In genomic region chr17:20401306-20402022, GRCh38 we compare ENCODE assay signal across 8 cellular contexts.
DNase-seq lines count a peak whose midpoint lies in the region; ATAC-seq and TF ChIP-seq lines count a peak whose summit lies in the region.
"Not testable (repeated sequence)": the region's sequence is repeated elsewhere in the genome, so short reads cannot be mapped to it uniquely, and the experiment has no call there.

No MANE protein-coding gene starts in this region.

- not testable (repeated sequence) for H3K4me3 ChIP-seq in AG10803 (ENCODE audit: low read length); mammary epithelial cell (replicated peaks in 1 of 3; ENCODE audit: insufficient read depth in 1 of 3, low read depth in 2 of 3, low read length in 3 of 3); mucosa of descending colon; gastrocnemius medialis

- not testable (repeated sequence) for H3K9me3 ChIP-seq in mammary epithelial cell (replicated peaks; ENCODE audit: insufficient read depth, low read length); mucosa of descending colon; gastrocnemius medialis

- not testable (repeated sequence) for H3K27ac ChIP-seq in mammary epithelial cell (ENCODE audit: insufficient read depth, low read depth, low read length); gastrocnemius medialis

- CTCF ChIA-PET in mammary epithelial cell (lab: Charles Lee; ENCODE audit: low non-redundant PET), result interaction anchor here (0.6 kb wide), 2 partner anchors 176 to 244 kb away, joined by 3 to 4 read pairs; no protein-coding TSS in a partner anchor

- intact Hi-C loops in mammary epithelial cell (cut with micrococcal nuclease); Right ventricle myocardium superior (cut with DNase I); mucosa of descending colon (cut with DNase I, micrococcal nuclease); gastrocnemius medialis (cut with DNase I; ENCODE audit: low total_unique reads): not testable (repeated sequence)

- not testable (repeated sequence) for H3K27me3 ChIP-seq in mammary epithelial cell (ENCODE audit: insufficient read depth, low read length); gastrocnemius medialis

- 0% methylated on average over 1 of the region's 5 CpGs for WGBS in mammary epithelial cell (ENCODE audit: low coverage, missing lambda C conversion rate)

- not testable (repeated sequence) for H4K20me1 ChIP-seq in mammary epithelial cell (ENCODE audit: insufficient read depth, low read length)

- not testable (repeated sequence) for H3K79me2 ChIP-seq in mammary epithelial cell (ENCODE audit: insufficient read depth, low read length)

- not testable (repeated sequence) for H3K36me3 ChIP-seq in mammary epithelial cell (ENCODE audit: insufficient read depth, low read length); mucosa of descending colon (ENCODE audit: low read depth); gastrocnemius medialis

- H3K4me1 ChIP-seq in mammary epithelial cell (ENCODE audit: insufficient read depth, low read length); mucosa of descending colon (ENCODE audit: low read depth); gastrocnemius medialis: not testable (repeated sequence)

- dilution Hi-C loops in mammary epithelial cell (cut with HindIII; ENCODE audit: low sequenced_read_pairs), result not testable (repeated sequence)

- in situ Hi-C loops in mammary epithelial cell (cut with MboI; ENCODE audit: low sequenced_read_pairs in 2 of 2); gastrocnemius medialis (cut with MboI; ENCODE audit: low sequenced_read_pairs in 4 of 4): not testable (repeated sequence)

- H3K9ac ChIP-seq in mammary epithelial cell (ENCODE audit: insufficient read depth, low read length), result not testable (repeated sequence)

- peak; percentile 1 for DNase-seq in AG10803 (ENCODE audit: low read depth)
- peak; percentile 2 for DNase-seq in M059J (ENCODE audit: low read depth)
- peak; percentile 44 for DNase-seq in mammary epithelial cell
- not testable (repeated sequence) for DNase-seq in Right ventricle myocardium superior; left lobe of liver (ENCODE audit: low spot score); mucosa of descending colon; gastrocnemius medialis

- H3K4me2 ChIP-seq in mammary epithelial cell (ENCODE audit: insufficient read depth, low read depth, low read length), result not testable (repeated sequence)

- TF ChIP-seq CTCF in AG10803 (conservative IDR thresholded peaks at IDR 0.05; ENCODE audit: low read length); mammary epithelial cell (conservative IDR thresholded peaks at IDR 0.05 in 1 of 2, IDR thresholded peaks at IDR 0.05 in 1 of 2; ENCODE audit: extremely low read depth in 1 of 2, insufficient read depth in 1 of 2, low read depth in 1 of 2, low read length in 2 of 2); mucosa of descending colon (IDR thresholded peaks at IDR 0.05); gastrocnemius medialis (IDR thresholded peaks at IDR 0.05 in 4 of 5, conservative IDR thresholded peaks at IDR 0.05 in 1 of 5): not testable (repeated sequence)

- ATAC-seq in esophagus mucosa, result peak; percentile 78
- ATAC-seq in Right ventricle myocardium superior (ENCODE audit: poor library complexity), result peak; percentile 66
- peak; percentile 90 for ATAC-seq in left lobe of liver
- ATAC-seq in mucosa of descending colon, result peak; percentile 62
- peak; percentile 92 to 98 for ATAC-seq in gastrocnemius medialis

- BruUV-seq in mammary epithelial cell (replicated peaks; lab: Mats Ljungman, UMichigan), result not testable (repeated sequence)

- TF ChIP-seq POLR2A in gastrocnemius medialis (IDR thresholded peaks at IDR 0.05), result not testable (repeated sequence)

- not testable (repeated sequence) for H2AFZ ChIP-seq in mammary epithelial cell (ENCODE audit: low read depth, low read length)
